In the genomic region with DNA sequence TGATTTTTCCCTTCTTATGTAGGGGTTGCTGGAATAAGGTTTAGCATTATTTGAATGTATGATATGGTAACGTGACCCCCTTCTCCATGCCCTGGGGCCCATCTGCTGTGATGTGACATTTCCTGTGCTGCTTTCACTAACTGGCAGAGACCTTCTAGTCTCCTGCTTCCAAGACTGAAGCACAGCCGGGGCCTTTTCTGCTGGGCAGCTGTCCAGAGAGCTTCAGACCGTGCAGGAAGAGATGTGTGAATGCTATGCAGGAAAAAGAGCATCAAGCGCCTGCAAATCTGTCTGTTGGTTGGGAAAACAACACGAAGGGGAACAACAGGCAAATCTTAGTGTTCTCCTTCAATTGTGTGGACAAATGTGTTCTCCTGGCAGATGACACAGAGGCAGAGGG, we compare ENCODE assay signal across 20 cellular contexts.
DNase-seq lines count a peak whose midpoint lies in the region; ATAC-seq and TF ChIP-seq lines count a peak whose summit lies in the region.
"Had no signal": no experiment of that assay in that cellular context is flagged by ENCODE, and none has a peak within 500 bp of the region (broad histone marks: within the 10 kb centered on the region; RNA-seq: fewer than 3 reads in every experiment).

No MANE protein-coding gene starts in this region.

- intact Hi-C loops in thyroid gland (cut with DNase I): no loop called here
- intact Hi-C loops in esophagus muscularis mucosa (cut with DNase I): no loop called here
- intact Hi-C loops in activated CD4-positive, alpha-beta T cell treated with anti-CD3 and anti-CD28 coated beads for 36 hours (cut with DNase I, micrococcal nuclease): no loop called here

- 30% methylated on average over 5 of the region's 5 CpGs for WGBS in SK-N-SH (ENCODE audit: low lambda C conversion rate)
- WGBS in thyroid gland, 2 donors: 33 to 36% methylated on average over 5 of the region's 5 CpGs
- 34% methylated on average over 5 of the region's 5 CpGs for WGBS in esophagus muscularis mucosa

- H3K9me3 Mint-ChIP-seq in brain (no peaks in the 10 kb centered on the region), mesothelial cell of epicardium (no peaks in the 10 kb centered on the region)
- no peaks in the 10 kb centered on the region for H3K9me3 Mint-ChIP-seq in effector memory CD8-positive, alpha-beta T cell
- H3K9me3 Mint-ChIP-seq in activated CD4-positive, alpha-beta T cell treated with anti-CD3 and anti-CD28 coated beads for 36 hours (ENCODE audit: low read depth): no peaks in the 10 kb centered on the region

- no peak overlapping the region for H2AFZ ChIP-seq in SK-N-SH (ENCODE audit: low read depth)

- TF ChIP-seq EP300 in SK-N-SH (IDR thresholded peaks at IDR 0.05; ENCODE audit: borderline replicate concordance in 1 of 2, low read depth in 1 of 2, low read length in 1 of 2): no peak
- TF ChIP-seq EP300 in esophagus muscularis mucosa (IDR thresholded peaks at IDR 0.05): no peak

- H3K27ac ChIP-seq in SK-N-SH (ENCODE audit: low read depth in 2 of 2, low read length in 1 of 2): no peak overlapping the region
- no peak overlapping the region for H3K27ac ChIP-seq in thyroid gland
- no peak overlapping the region for H3K27ac ChIP-seq in esophagus muscularis mucosa (replicated peaks in 1 of 4)
- H3K27ac ChIP-seq: C4-2B, KMS-11 had no signal

- no peak for TF ChIP-seq POLR2A in thyroid gland (IDR thresholded peaks at IDR 0.05)
- no peak for TF ChIP-seq POLR2A in esophagus muscularis mucosa (IDR thresholded peaks at IDR 0.05; ENCODE audit: low read depth)

- H3K79me2 ChIP-seq in SK-N-SH (ENCODE audit: insufficient read depth): no peaks in the 10 kb centered on the region

- no peaks in the 10 kb centered on the region for H3F3A ChIP-seq in SK-N-SH (replicated peaks; ENCODE audit: insufficient read depth)

- no peak for TF ChIP-seq RAD21 in SK-N-SH (IDR thresholded peaks at IDR 0.05; ENCODE audit: low read length)

- ATAC-seq in SK-N-SH treated with all-trans-retinoic acid at 6 μM for 48 hours: no peak
- no peak for ATAC-seq in effector memory CD8-positive, alpha-beta T cell (replicated peaks)
- ATAC-seq in activated CD4-positive, alpha-beta T cell treated with anti-CD3 and anti-CD28 coated beads for 36 hours: no peak
- ATAC-seq: HepG2 had no signal

- no peaks in the 10 kb centered on the region for H3K9me2 ChIP-seq in SK-N-SH

- H3K27me3 ChIP-seq in SK-N-SH (ENCODE audit: insufficient read depth) (peaks cover 7% of the 10 kb centered on the region; the same call in 1 of the 2 replicates), thyroid gland (no peaks in the 10 kb centered on the region), esophagus muscularis mucosa (peaks cover 0 to 15% (median 2%) of the 10 kb centered on the region in 4 donors)
- H3K27me3 ChIP-seq: MG63 had no signal

- TF ChIP-seq CTCF in SK-N-SH (IDR thresholded peaks at IDR 0.05): no peak
- TF ChIP-seq CTCF in brain (conservative IDR thresholded peaks at IDR 0.05): no peak
- TF ChIP-seq CTCF in mesothelial cell of epicardium (IDR thresholded peaks at IDR 0.05; ENCODE audit: unreplicated experiment): no peak
- no peak for TF ChIP-seq CTCF in thyroid gland (IDR thresholded peaks at IDR 0.05)
- TF ChIP-seq CTCF in esophagus muscularis mucosa (IDR thresholded peaks at IDR 0.05): no peak

- H3K4me1 Mint-ChIP-seq in brain: peaks cover 25% of the 10 kb centered on the region
- H3K4me1 Mint-ChIP-seq in mesothelial cell of epicardium: peaks cover 4% of the 10 kb centered on the region
- H3K4me1 Mint-ChIP-seq in effector memory CD8-positive, alpha-beta T cell (ENCODE audit: low read depth in 2 of 2): no peaks in the 10 kb centered on the region
- no peaks in the 10 kb centered on the region for H3K4me1 Mint-ChIP-seq in activated CD4-positive, alpha-beta T cell treated with anti-CD3 and anti-CD28 coated beads for 36 hours

- H3K9ac ChIP-seq in SK-N-SH: no peak overlapping the region
- H3K9ac ChIP-seq: KMS-11 had no signal

- H3K36me3 ChIP-seq in SK-N-SH (replicated peaks in 1 of 2; ENCODE audit: control insufficient read depth in 1 of 2, insufficient read depth in 2 of 2, low read length in 1 of 2) (no peaks in the 10 kb centered on the region), thyroid gland (no peaks in the 10 kb centered on the region), esophagus muscularis mucosa (no peaks in the 10 kb centered on the region)
- H3K36me3 ChIP-seq: MG63 had no signal

- no peak overlapping the region for H3K4me2 ChIP-seq in SK-N-SH
- H3K4me2 ChIP-seq: KMS-11 had no signal

- POLR2A ChIA-PET in SK-N-SH (lab: Yijun Ruan, JAX): no interaction called here
- POLR2A ChIA-PET in activated CD4-positive, alpha-beta T cell treated with anti-CD3 and anti-CD28 coated beads for 36 hours (lab: Charles Lee): no interaction called here

- H3K36me3 Mint-ChIP-seq in brain: no peaks in the 10 kb centered on the region
- no peaks in the 10 kb centered on the region for H3K36me3 Mint-ChIP-seq in mesothelial cell of epicardium
- H3K36me3 Mint-ChIP-seq in effector memory CD8-positive, alpha-beta T cell (ENCODE audit: insufficient read depth): no peaks in the 10 kb centered on the region
- no peaks in the 10 kb centered on the region for H3K36me3 Mint-ChIP-seq in activated CD4-positive, alpha-beta T cell treated with anti-CD3 and anti-CD28 coated beads for 36 hours (ENCODE audit: low read depth)

- CTCF ChIA-PET in SK-N-SH (lab: Yijun Ruan, JAX): no interaction called here
- CTCF ChIA-PET in activated CD4-positive, alpha-beta T cell treated with anti-CD3 and anti-CD28 coated beads for 36 hours (lab: Charles Lee): no interaction called here

- H3K27me3 Mint-ChIP-seq in brain (peaks cover 15% of the 10 kb centered on the region), mesothelial cell of epicardium (ENCODE audit: low read depth) (peaks cover 3% of the 10 kb centered on the region)
- peaks cover 42 to 84% of the 10 kb centered on the region in 2 donors for H3K27me3 Mint-ChIP-seq in effector memory CD8-positive, alpha-beta T cell
- H3K27me3 Mint-ChIP-seq in activated CD4-positive, alpha-beta T cell treated with anti-CD3 and anti-CD28 coated beads for 36 hours: peaks cover 12% of the 10 kb centered on the region

- no peaks in the 10 kb centered on the region for H4K20me1 ChIP-seq in SK-N-SH (ENCODE audit: insufficient read depth)

- DNase-seq in SK-N-SH (peak; percentile 27), mesothelial cell of epicardium (ENCODE audit: low spot score in 2 of 2, unreplicated experiment in 2 of 2) (no peak), thyroid gland (peak; percentile 4 to 18), esophagus muscularis mucosa (ENCODE audit: extremely low spot score) (no peak)
- DNase-seq in effector memory CD8-positive, alpha-beta T cell: no peak
- no peak for DNase-seq in activated CD4-positive, alpha-beta T cell treated with anti-CD3 and anti-CD28 coated beads for 36 hours
- DNase-seq: H7; MG63; NCI-H1105 treated with DMSO at 0.1 percent for 48 hours; NCI-H1694 treated with DMSO at 0.1 percent for 48 hours; NCI-H345; NCI-H526; NK-92 treated with Interleukin-12 subunit alpha and Interleukin-12 subunit beta, amount 100 ng/mL, for 24 hours; OCI-M1; SHP77 treated with DMSO at 0.1 percent for 48 hours had no signal

- H3K4me3 ChIP-seq in SK-N-SH (ENCODE audit: low read depth in 2 of 2, low read length in 1 of 2) (no peak overlapping the region), thyroid gland (replicated peaks in 1 of 3) (no peak overlapping the region), esophagus muscularis mucosa (no peak overlapping the region)
- H3K4me3 ChIP-seq: MG63 had no signal

- H3K4me1 ChIP-seq in SK-N-SH (ENCODE audit: control insufficient read depth in 1 of 2, insufficient read depth in 2 of 2, low read depth in 1 of 2, low read length in 1 of 2) (peaks cover 0 to 30% of the 10 kb centered on the region in 2 experiments; a peak in 2 of 4 replicates), thyroid gland (no peaks in the 10 kb centered on the region), esophagus muscularis mucosa (no peaks in the 10 kb centered on the region)

- H3K9me3 ChIP-seq in SK-N-SH (no peaks in the 10 kb centered on the region), thyroid gland (no peaks in the 10 kb centered on the region), esophagus muscularis mucosa (no peaks in the 10 kb centered on the region)
- H3K9me3 ChIP-seq: MG63 had no signal

- H3K27ac Mint-ChIP-seq in brain: peak overlapping the region in 3 of 5 experiments; percentile 10 to 49 (median 16)
- H3K27ac Mint-ChIP-seq in mesothelial cell of epicardium: peak overlapping the region; percentile 47
- no peak overlapping the region for H3K27ac Mint-ChIP-seq in effector memory CD8-positive, alpha-beta T cell
- H3K27ac Mint-ChIP-seq in activated CD4-positive, alpha-beta T cell treated with anti-CD3 and anti-CD28 coated beads for 36 hours: no peak overlapping the region

- H3K4me3 Mint-ChIP-seq in brain: no peak overlapping the region
- H3K4me3 Mint-ChIP-seq in mesothelial cell of epicardium: no peak overlapping the region
- H3K4me3 Mint-ChIP-seq in effector memory CD8-positive, alpha-beta T cell: no peak overlapping the region
- H3K4me3 Mint-ChIP-seq in activated CD4-positive, alpha-beta T cell treated with anti-CD3 and anti-CD28 coated beads for 36 hours: no peak overlapping the region

TF ChIP-seq in SK-N-SH treated with all-trans-retinoic acid at 6 μM for 48 hours, 23 proteins besides CTCF, POLR2A, EP300 and RAD21 (continues in another document):
- TF ChIP-seq CSDC2 (CRISPR knock-in tag; IDR thresholded peaks at IDR 0.05) (no peak), ARNTL (CRISPR knock-in tag; IDR thresholded peaks at IDR 0.05; ENCODE audit: borderline replicate concordance, low read depth) (no peak), ZNF70 (CRISPR knock-in tag; IDR thresholded peaks at IDR 0.05) (no peak), GLIS3 (CRISPR knock-in tag; IDR thresholded peaks at IDR 0.05) (no peak), TCF4 (CRISPR knock-in tag; IDR thresholded peaks at IDR 0.05; ENCODE audit: borderline replicate concordance) (no peak), ZFP3 (CRISPR knock-in tag; IDR thresholded peaks at IDR 0.05) (no peak), SNAI2 (CRISPR knock-in tag; IDR thresholded peaks at IDR 0.05) (no peak), BACH2 (CRISPR knock-in tag; IDR thresholded peaks at IDR 0.05; ENCODE audit: borderline replicate concordance) (no peak), ISL1 (CRISPR knock-in tag; IDR thresholded peaks at IDR 0.05) (no peak), RARB (CRISPR knock-in tag; IDR thresholded peaks at IDR 0.05) (no peak)
- TF ChIP-seq, protein P1, sequence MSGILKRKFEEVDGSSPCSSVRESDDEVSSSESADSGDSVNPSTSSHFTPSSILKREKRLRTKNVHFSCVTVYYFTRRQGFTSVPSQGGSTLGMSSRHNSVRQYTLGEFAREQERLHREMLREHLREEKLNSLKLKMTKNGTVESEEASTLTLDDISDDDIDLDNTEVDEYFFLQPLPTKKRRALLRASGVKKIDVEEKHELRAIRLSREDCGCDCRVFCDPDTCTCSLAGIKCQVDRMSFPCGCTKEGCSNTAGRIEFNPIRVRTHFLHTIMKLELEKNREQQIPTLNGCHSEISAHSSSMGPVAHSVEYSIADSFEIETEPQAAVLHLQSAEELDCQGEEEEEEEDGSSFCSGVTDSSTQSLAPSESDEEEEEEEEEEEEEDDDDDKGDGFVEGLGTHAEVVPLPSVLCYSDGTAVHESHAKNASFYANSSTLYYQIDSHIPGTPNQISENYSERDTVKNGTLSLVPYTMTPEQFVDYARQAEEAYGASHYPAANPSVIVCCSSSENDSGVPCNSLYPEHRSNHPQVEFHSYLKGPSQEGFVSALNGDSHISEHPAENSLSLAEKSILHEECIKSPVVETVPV (CRISPR knock-in tag; IDR thresholded peaks at IDR 0.05): no peak

Comparison
In these comparisons a context has a peak if more than half of its experiments do, and no peak if none do; other contexts are left out.
1. DNase-seq: peak in SK-N-SH (single experiment) and thyroid gland (2 of 2); none in mesothelial cell of epicardium (0 of 2), effector memory CD8-positive, alpha-beta T cell (0 of 3), esophagus muscularis mucosa (single experiment) and activated CD4-positive, alpha-beta T cell treated with anti-CD3 and anti-CD28 coated beads for 36 hours (single experiment).
2. H3K27ac Mint-ChIP-seq: peak in brain (3 of 5) and mesothelial cell of epicardium (single experiment); none in effector memory CD8-positive, alpha-beta T cell (0 of 2) and activated CD4-positive, alpha-beta T cell treated with anti-CD3 and anti-CD28 coated beads for 36 hours (single experiment).